Comparison of ENCODE assay signal across 12 cellular contexts in the genomic region with DNA sequence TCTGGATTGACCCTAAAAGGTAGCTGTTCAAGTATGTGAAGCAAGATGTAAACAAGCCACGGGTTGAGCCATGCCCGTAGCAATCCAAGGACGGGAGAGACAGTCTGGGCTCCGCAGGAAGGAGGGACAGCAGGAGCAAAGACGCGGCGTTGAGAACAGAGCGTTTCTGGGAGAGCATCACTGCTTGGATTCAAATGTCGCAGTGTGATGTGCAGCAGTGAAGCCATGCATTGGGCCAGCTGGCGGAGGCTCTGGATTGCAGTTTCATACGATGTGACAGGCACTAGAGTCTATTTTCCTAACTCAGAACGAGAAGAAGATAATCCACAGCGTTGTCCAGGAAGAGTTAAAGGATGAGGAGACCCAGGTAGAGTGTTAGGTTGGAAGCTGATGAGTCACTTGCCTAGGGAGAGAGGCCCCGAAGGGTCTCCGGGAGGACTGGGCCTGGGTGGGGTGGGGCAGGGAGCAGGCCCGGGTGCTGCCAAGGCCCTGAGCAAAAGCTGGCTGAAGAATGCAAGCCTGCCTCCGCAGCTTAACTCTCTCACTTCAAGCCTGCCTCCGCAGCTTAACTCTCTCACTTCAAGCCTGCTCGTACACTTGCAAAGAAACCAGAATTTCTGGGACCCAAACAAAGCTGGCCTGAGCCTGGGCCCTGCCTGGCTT. TPM values are rescaled to one million over a fixed set of nuclear protein-coding genes. Genes with fewer than 3 reads are reported as not detected.
A peak's percentile ranks its signal among the peaks of the same experiment; 100 is the strongest.
DNase-seq lines count a peak whose midpoint lies in the region; ATAC-seq, FAIRE-seq and TF ChIP-seq lines count a peak whose summit lies in the region.
"Had no signal": no experiment of that assay in that cellular context is flagged by ENCODE, and none has a peak within 500 bp of the region (broad histone marks: within the 10 kb centered on the region; RNA-seq: fewer than 3 reads in every experiment).

No MANE protein-coding gene starts in this region.

- DNase-seq in Peyer's patch = no peak
- no peak for DNase-seq in thoracic aorta (ENCODE audit: low spot score)
- DNase-seq in NOMO-1 (lab: John Stamatoyannopoulos, UW; ENCODE audit: unreplicated experiment in 2 of 2) = no peak
- no peak for DNase-seq in H54 (ENCODE audit: insufficient read length, low spot score)
- no peak for DNase-seq in posterior vena cava (ENCODE audit: low spot score)
- DNase-seq: activated gamma-delta T cell treated with Interleukin-2 at 50 U/mL for 16 hours, NCI-H1436 treated with DMSO at 0.1 percent for 48 hours had no signal

- TF ChIP-seq POLR2A in Peyer's patch (IDR thresholded peaks at IDR 0.05) (no peak), H54 (IDR thresholded peaks at IDR 0.05; ENCODE audit: low read depth, low read length) (no peak)

- H3K27me3 ChIP-seq in Peyer's patch (no peaks in the 10 kb centered on the region), muscle layer of duodenum (ENCODE audit: low read depth, low read length) (no peaks in the 10 kb centered on the region), thoracic aorta (replicated peaks; ENCODE audit: insufficient read depth) (no peaks in the 10 kb centered on the region)

- H3K36me3 ChIP-seq in Peyer's patch (no peaks in the 10 kb centered on the region), muscle layer of duodenum (ENCODE audit: control insufficient read depth in 1 of 2, insufficient read depth in 2 of 2, low read length in 2 of 2) (no peaks in the 10 kb centered on the region), thoracic aorta (no peaks in the 10 kb centered on the region)

- TF ChIP-seq CTCF in Peyer's patch (IDR thresholded peaks at IDR 0.05) (no peak), thoracic aorta (IDR thresholded peaks at IDR 0.05) (no peak)

- intact Hi-C loops in posterior vena cava (cut with DNase I) = no loop called here

- peak; percentile 40 for ATAC-seq in esophagus mucosa
- peak; percentile 51 for ATAC-seq in thoracic aorta (ENCODE audit: insufficient number of reproducible peaks, low FRiP score, low read depth)
- no peak for ATAC-seq in GM19455 (IDR thresholded peaks at IDR 0.05; ENCODE audit: unreplicated experiment)
- ATAC-seq: activated CD4-positive, CD25-positive, alpha-beta regulatory T cell treated with anti-CD3 and anti-CD28 coated beads, Interleukin-2, amount 50 U/mL, for 24 hours; stimulated activated effector memory CD8-positive, alpha-beta T cell treated with anti-CD3 and anti-CD28 coated beads, Interleukin-12 subunit alpha, Interleukin-12 subunit beta, amount 100 ng/mL, for 72 hours had no signal

- H3K9me3 ChIP-seq in Peyer's patch (no peaks in the 10 kb centered on the region), muscle layer of duodenum (ENCODE audit: control insufficient read depth in 1 of 2, low read length in 2 of 2) (no peaks in the 10 kb centered on the region), thoracic aorta (no peaks in the 10 kb centered on the region)

- H3K4me1 ChIP-seq in Peyer's patch = peaks cover 0 to 37% (median 13%) of the 10 kb centered on the region in 4 donors
- H3K4me1 ChIP-seq in muscle layer of duodenum (ENCODE audit: control insufficient read depth in 1 of 2, insufficient read depth in 2 of 2, low read length in 2 of 2) = peaks cover 20 to 48% of the 10 kb centered on the region in 2 donors
- H3K4me1 ChIP-seq in thoracic aorta (ENCODE audit: control insufficient read depth in 1 of 2, low read depth in 2 of 2) = peaks cover 33 to 57% of the 10 kb centered on the region in 2 donors

- no peak for FAIRE-seq in H54 (lab: Jason Lieb, UNC)

- H3K4me3 ChIP-seq in Peyer's patch = no peak overlapping the region
- peak overlapping the region in 1 of 2 donors; percentile 42 for H3K4me3 ChIP-seq in muscle layer of duodenum (ENCODE audit: low read depth in 1 of 2, low read length in 2 of 2)
- peak overlapping the region; percentile 39 for H3K4me3 ChIP-seq in thoracic aorta

- H3K27ac ChIP-seq in Peyer's patch (peak overlapping the region; percentile 26 to 67 (median 46)), muscle layer of duodenum (ENCODE audit: low read length) (peak overlapping the region; percentile 41), thoracic aorta (peak overlapping the region; percentile 83 to 84)

RNA-seq across cellular contexts. Expression of a gene that starts 17.7 kb away (rescaled TPM):
- total RNA-seq in Peyer's patch (10 to 100 TPM in 3 of 4 donors, 1 to 10 TPM in 1; 4.2 to 19.0 (median 13.9) TPM), esophagus mucosa (14.9 TPM), thoracic aorta (10 to 100 TPM; 44.1 to 66.3 TPM), posterior vena cava (10 to 100 TPM; 35.0 to 41.6 TPM)

RNA-seq across cellular contexts. Expression of a gene that starts 29.7 kb away (rescaled TPM):
- total RNA-seq in Peyer's patch (10 to 100 TPM in 3 of 4 donors, 1 to 10 TPM in 1; 5.8 to 17.3 (median 15.4) TPM), esophagus mucosa (7.8 TPM), thoracic aorta (10 to 100 TPM in 1 of 2 donors, 1 to 10 TPM in 1; 8.4 to 18.0 TPM), posterior vena cava (10 to 100 TPM; 12.1 to 12.4 TPM)

RNA-seq across cellular contexts. Expression of a gene that starts 43.7 kb away (rescaled TPM):
- total RNA-seq in Peyer's patch (10 to 100 TPM in 2 of 4 donors, 1 to 10 TPM in 2; 7.4 to 14.0 (median 8.9) TPM), esophagus mucosa (1.8 TPM), thoracic aorta (1 to 10 TPM; 6.0 to 8.4 TPM), posterior vena cava (1 to 10 TPM; 2.9 to 4.3 TPM)
